ENCODE assay signal across 1 cellular context in genomic region chr12:113163030-113163360, GRCh38.
TF ChIP-seq lines count a peak whose summit lies in the region.

No MANE protein-coding gene starts in this region.

TF ChIP-seq in IMR-90, 13 proteins besides CTCF, POLR2A, EP300 and RAD21:
- no peak for TF ChIP-seq MAZ (IDR thresholded peaks at IDR 0.05; ENCODE audit: borderline replicate concordance, low read depth, low read length)
- TF ChIP-seq MAFK (IDR thresholded peaks at IDR 0.05; ENCODE audit: low read depth, low read length): no peak
- no peak for TF ChIP-seq FOS (IDR thresholded peaks at IDR 0.05; ENCODE audit: low read depth, low read length)
- TF ChIP-seq SMC3 (IDR thresholded peaks at IDR 0.05; ENCODE audit: low read depth, low read length): no peak
- TF ChIP-seq RFX5 (IDR thresholded peaks at IDR 0.05; ENCODE audit: low read depth, low read length): no peak
- TF ChIP-seq CEBPB (IDR thresholded peaks at IDR 0.05; ENCODE audit: low read depth, low read length): no peak
- TF ChIP-seq MXI1 (IDR thresholded peaks at IDR 0.05; ENCODE audit: borderline replicate concordance, low read depth, low read length): no peak
- no peak for TF ChIP-seq BHLHE40 (IDR thresholded peaks at IDR 0.05; ENCODE audit: low read depth, low read length)
- TF ChIP-seq CHD1 (IDR thresholded peaks at IDR 0.05; ENCODE audit: low read depth, low read length): no peak
- no peak for TF ChIP-seq NFE2L2 (IDR thresholded peaks at IDR 0.05; ENCODE audit: low read depth, low read length)
- no peak for TF ChIP-seq RCOR1 (IDR thresholded peaks at IDR 0.05; ENCODE audit: insufficient replicate concordance, low read length)
- no peak for TF ChIP-seq ELK1 (IDR thresholded peaks at IDR 0.05; ENCODE audit: borderline replicate concordance, low read depth, low read length)
- no peak for TF ChIP-seq USF2 (IDR thresholded peaks at IDR 0.05; ENCODE audit: low read depth, low read length)
